Comparison of ENCODE assay signal across 8 cellular contexts in the genomic region with DNA sequence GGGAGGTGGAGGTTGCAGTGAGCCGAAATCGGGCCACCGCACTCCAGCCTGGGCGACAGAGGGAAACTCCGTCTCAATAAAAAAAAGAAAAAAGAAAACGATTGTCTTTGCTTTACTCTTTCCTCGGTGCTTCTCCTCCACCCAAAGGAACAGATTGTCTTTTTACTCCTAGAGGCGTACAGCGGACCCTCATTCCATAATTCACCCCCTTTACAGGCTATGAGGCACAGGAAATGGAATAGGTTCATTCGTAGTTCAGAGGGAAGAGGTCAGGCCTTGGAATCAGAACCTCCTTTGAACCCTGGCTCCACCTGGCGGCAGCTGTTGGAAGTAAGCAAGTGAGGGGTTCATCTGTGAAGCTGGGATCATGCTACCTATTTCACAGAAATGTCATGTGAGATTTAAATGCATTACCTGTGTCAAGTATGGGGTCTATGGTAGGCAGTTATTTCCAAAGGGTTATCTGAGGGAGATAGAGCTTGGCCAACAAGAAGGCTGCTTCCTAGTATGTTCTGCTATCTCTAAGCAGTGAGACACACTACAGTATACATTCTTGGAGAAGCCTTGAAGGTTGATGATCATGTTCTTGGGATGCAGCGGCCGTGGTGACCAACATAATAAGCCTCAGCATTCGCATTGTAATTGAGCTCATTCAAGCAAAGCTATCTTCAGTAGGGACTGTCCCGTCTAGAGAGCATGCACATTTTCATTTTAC. TPM values are rescaled to one million over a fixed set of nuclear protein-coding genes. Genes with fewer than 3 reads are reported as not detected.
DNase-seq lines count a peak whose midpoint lies in the region; ATAC-seq and TF ChIP-seq lines count a peak whose summit lies in the region.

No MANE protein-coding gene starts in this region.

- TF ChIP-seq CTCF in IMR-90 (conservative IDR thresholded peaks at IDR 0.05; ENCODE audit: low read depth, low read length) (peak; percentile 88), OCI-LY3 (IDR thresholded peaks at IDR 0.05; ENCODE audit: low read depth, low read length) (peak; percentile 91)

- H2AK5ac ChIP-seq in IMR-90 (ENCODE audit: low read depth, low read length) = no peak overlapping the region

- H2BK20ac ChIP-seq in IMR-90 (ENCODE audit: low read depth, low read length) = no peak overlapping the region

- H3K27ac Mint-ChIP-seq in naive thymus-derived CD8-positive, alpha-beta T cell = peak overlapping the region; percentile 9 to 93 (median 88)
- H3K27ac Mint-ChIP-seq in stimulated activated memory B cell treated with anti-CD40 and anti-IgM and Interleukin-4, amounts not matched to agents 10 μg/mL and 1 μg/mL and 100 μg/mL, for 72 hours = peak overlapping the region; percentile 0

- CTCF ChIA-PET in IMR-90 (lab: Yijun Ruan, JAX) = interaction anchor here (0.5 to 1.1 kb wide), 8 partner anchors 13 to 538 kb away, joined by 3 to 5 read pairs (median 4); a partner anchor contains a TSS

- H3K4me3 ChIP-seq in IMR-90 (ENCODE audit: insufficient read depth, low read depth, low read length) (no peak overlapping the region), OCI-LY3 (ENCODE audit: low read length) (peak overlapping the region; percentile 76)

- intact Hi-C loops in IMR-90 (cut with micrococcal nuclease) = loop anchor here (1.0 kb wide), 2 partner anchors 179 to 198 kb away; a partner anchor contains a TSS

- H4K8ac ChIP-seq in IMR-90 (ENCODE audit: low read depth in 2 of 2, low read length in 2 of 2) = peak overlapping the region; percentile 46 to 100

- H3K4me3 Mint-ChIP-seq in naive thymus-derived CD8-positive, alpha-beta T cell = peak overlapping the region; percentile 30 to 84 (median 73)
- peak overlapping the region; percentile 55 for H3K4me3 Mint-ChIP-seq in stimulated activated memory B cell treated with anti-CD40 and anti-IgM and Interleukin-4, amounts not matched to agents 10 μg/mL and 1 μg/mL and 100 μg/mL, for 72 hours

- H3K79me2 ChIP-seq in OCI-LY3 (ENCODE audit: low read length) = no peaks in the 10 kb centered on the region

- H3K27ac ChIP-seq in IMR-90 (ENCODE audit: insufficient read depth, low read length) = no peak overlapping the region
- H3K27ac ChIP-seq in OCI-LY3 (ENCODE audit: low read length) = no peak overlapping the region

- POLR2A ChIA-PET in IMR-90 (lab: Charles Lee; ENCODE audit: unreplicated experiment) = no interaction called here
- POLR2A ChIA-PET in naive thymus-derived CD8-positive, alpha-beta T cell (lab: Charles Lee) = interaction anchor here (0.8 to 1.4 kb wide), 7 partner anchors 12 to 85 kb away, joined by 3 to 6 read pairs (median 4); a partner anchor contains a TSS

- DNase-seq in DMS114 treated with DMSO at 0.1 percent for 48 hours (lab: John Stamatoyannopoulos, UW; ENCODE audit: unreplicated experiment) (peak; percentile 46), IMR-90 (peak; percentile 68), erythroblast (lab: John Stamatoyannopoulos, UW) (peak; percentile 80 to 89)
- DNase-seq in activated CD8-positive, alpha-beta memory T cell treated with anti-CD3 and anti-CD28 coated beads, Interleukin-2, amount 50 U/mL, for 48 hours = peak; percentile 98
- peak; percentile 72 to 90 (median 81) for DNase-seq in naive thymus-derived CD8-positive, alpha-beta T cell

- no peak overlapping the region for H2BK5ac ChIP-seq in IMR-90 (ENCODE audit: low read depth, low read length, poor library complexity, severe bottlenecking)

- H3K27me3 ChIP-seq in IMR-90 (ENCODE audit: control insufficient read depth, insufficient read depth, low read length) (no peaks in the 10 kb centered on the region), OCI-LY3 (ENCODE audit: low read depth, low read length) (no peaks in the 10 kb centered on the region)

- H3K9me3 Mint-ChIP-seq in naive thymus-derived CD8-positive, alpha-beta T cell = no peaks in the 10 kb centered on the region
- H3K9me3 Mint-ChIP-seq in stimulated activated memory B cell treated with anti-CD40 and anti-IgM and Interleukin-4, amounts not matched to agents 10 μg/mL and 1 μg/mL and 100 μg/mL, for 72 hours = no peaks in the 10 kb centered on the region

- H4K20me1 ChIP-seq in IMR-90 (ENCODE audit: insufficient read depth, low read length) (no peaks in the 10 kb centered on the region), OCI-LY3 (ENCODE audit: insufficient read depth, low read length) (no peaks in the 10 kb centered on the region)

- WGBS in IMR-90 (ENCODE audit: extremely low coverage in 2 of 2, insufficient read length in 1 of 2), 2 experiments = 0% methylated on average over 1 of the region's 15 CpGs; no CpG with 5 or more reads in 1 of the 2 experiments

- H4K5ac ChIP-seq in IMR-90 (ENCODE audit: low read depth, low read length) = peak overlapping the region; percentile 82

- H3K4me1 ChIP-seq in IMR-90 (ENCODE audit: control insufficient read depth, insufficient read depth, low read length) (no peaks in the 10 kb centered on the region), OCI-LY3 (ENCODE audit: low read length) (peaks cover 15% of the 10 kb centered on the region)

- H2AFZ ChIP-seq in IMR-90 (replicated peaks; ENCODE audit: low read length, poor library complexity) (peak overlapping the region; percentile 75), OCI-LY3 (ENCODE audit: low read depth, low read length) (peak overlapping the region; percentile 96)

- H3K18ac ChIP-seq in IMR-90 (ENCODE audit: low read depth, low read length) = no peak overlapping the region

- H2BK120ac ChIP-seq in IMR-90 (ENCODE audit: low read depth, low read length) = no peak overlapping the region

- H3K4me2 ChIP-seq in IMR-90 (ENCODE audit: low read depth, low read length) = no peak overlapping the region
- peak overlapping the region; percentile 81 for H3K4me2 ChIP-seq in OCI-LY3 (ENCODE audit: low read length)

- H3K56ac ChIP-seq in IMR-90 (ENCODE audit: extremely low read depth, insufficient read depth, low read length) = no peak overlapping the region

- no peak overlapping the region for H3K23ac ChIP-seq in IMR-90 (ENCODE audit: low read depth, low read length)

- BruUV-seq in IMR-90 (replicated peaks; lab: Mats Ljungman, UMichigan) = no TSS peak

- H2BK15ac ChIP-seq in IMR-90 (ENCODE audit: low read depth, low read length) = no peak overlapping the region

- H3K9me1 ChIP-seq in IMR-90 (ENCODE audit: insufficient read depth, low read length) = no peaks in the 10 kb centered on the region; the same call in 1 of the 2 replicates

- H3K79me1 ChIP-seq in IMR-90 (ENCODE audit: low read depth in 1 of 2, low read length in 2 of 2) = peaks cover 4 to 6% of the 10 kb centered on the region in 2 experiments; a peak in 3 of 4 replicates

- H3K9ac ChIP-seq in IMR-90 (ENCODE audit: low read depth, low read length) (no peak overlapping the region), OCI-LY3 (ENCODE audit: low read length) (peak overlapping the region; percentile 54)

- H3K4me1 Mint-ChIP-seq in naive thymus-derived CD8-positive, alpha-beta T cell = peaks cover 4 to 9% (median 6%) of the 10 kb centered on the region in 4 donors
- H3K4me1 Mint-ChIP-seq in stimulated activated memory B cell treated with anti-CD40 and anti-IgM and Interleukin-4, amounts not matched to agents 10 μg/mL and 1 μg/mL and 100 μg/mL, for 72 hours = peaks cover 13% of the 10 kb centered on the region

- peak; percentile 83 for TF ChIP-seq RAD21 in IMR-90 (IDR thresholded peaks at IDR 0.05; ENCODE audit: low read length)

- dilution Hi-C loops in IMR-90 (cut with HindIII; ENCODE audit: low sequenced_read_pairs, unreplicated experiment) = no loop called here

- peaks cover 5% of the 10 kb centered on the region; the same call in 1 of the 2 replicates for H3K9me3 ChIP-seq in IMR-90 (ENCODE audit: control insufficient read depth, insufficient read depth, low read length)
- H3K9me3 ChIP-seq in OCI-LY3 (ENCODE audit: insufficient read depth, low read length) = no peaks in the 10 kb centered on the region

- peak; percentile 99 for ATAC-seq in IMR-90 (ENCODE audit: low read depth)
- peak; percentile 92 to 95 for ATAC-seq in naive thymus-derived CD8-positive, alpha-beta T cell
- peak; percentile 84 for ATAC-seq in stimulated activated memory B cell treated with anti-CD40 and anti-IgM and Interleukin-4, amounts not matched to agents 10 μg/mL and 1 μg/mL and 100 μg/mL, for 72 hours
- no peak for ATAC-seq in GM21423 (IDR thresholded peaks at IDR 0.05; ENCODE audit: unreplicated experiment)

- peak overlapping the region; percentile 44 for H3K4ac ChIP-seq in IMR-90 (ENCODE audit: low read depth, low read length)

- TF ChIP-seq POLR2A in IMR-90 (IDR thresholded peaks at IDR 0.05; ENCODE audit: low read depth, low read length) (no peak), erythroblast (IDR thresholded peaks at IDR 0.05; ENCODE audit: low read length) (no peak)

- no peak overlapping the region for H4K91ac ChIP-seq in IMR-90 (ENCODE audit: insufficient read depth, low read depth, low read length)

- in situ Hi-C loops in IMR-90 (cut with MboI; ENCODE audit: low sequenced_read_pairs) = no loop called here

- H3K36me3 ChIP-seq in IMR-90 (ENCODE audit: control insufficient read depth, insufficient read depth, low read length) = no peaks in the 10 kb centered on the region
- H3K36me3 ChIP-seq in OCI-LY3 (replicated peaks; ENCODE audit: low read depth, low read length) = no peaks in the 10 kb centered on the region

- H2AK9ac ChIP-seq in IMR-90 (replicated peaks; ENCODE audit: low read depth, low read length, poor library complexity) = no peak overlapping the region

- no peaks in the 10 kb centered on the region for H3K36me3 Mint-ChIP-seq in naive thymus-derived CD8-positive, alpha-beta T cell
- H3K36me3 Mint-ChIP-seq in stimulated activated memory B cell treated with anti-CD40 and anti-IgM and Interleukin-4, amounts not matched to agents 10 μg/mL and 1 μg/mL and 100 μg/mL, for 72 hours = no peaks in the 10 kb centered on the region

- no peak overlapping the region for H3K14ac ChIP-seq in IMR-90 (replicated peaks; ENCODE audit: low read depth, low read length)

- no peaks in the 10 kb centered on the region for H3K27me3 Mint-ChIP-seq in naive thymus-derived CD8-positive, alpha-beta T cell
- peaks cover 5% of the 10 kb centered on the region for H3K27me3 Mint-ChIP-seq in stimulated activated memory B cell treated with anti-CD40 and anti-IgM and Interleukin-4, amounts not matched to agents 10 μg/mL and 1 μg/mL and 100 μg/mL, for 72 hours

RNA-seq across cellular contexts. Expression of a gene that starts 18.6 kb away (rescaled TPM):
- 1.9 and 2.7 TPM in 2 replicates for total RNA-seq in IMR-90 (2012; rRNA removed)
- 2.9 and 3.8 TPM in 2 replicates for polyA plus RNA-seq in IMR-90 (2012; rRNA removed)
- polyA plus RNA-seq in IMR-90 (2012; cell fraction: cytosol; rRNA removed) = 2.1 and 3.8 TPM in 2 replicates
- 3.3 and 5.2 TPM in 2 replicates for polyA plus RNA-seq in IMR-90 (2012; cell fraction: nucleus; rRNA removed; ENCODE audit: low replicate concordance)
- total RNA-seq in naive thymus-derived CD8-positive, alpha-beta T cell = 10 to 100 TPM; 10.8 to 13.7 TPM
- polyA plus RNA-seq in naive thymus-derived CD8-positive, alpha-beta T cell = 10 to 100 TPM in 2 of 3 donors, 1 to 10 TPM in 1; 7.7 to 12.5 (median 11.0) TPM

RNA-seq across cellular contexts. Expression of a gene that starts 22.0 kb away (rescaled TPM):
- total RNA-seq in IMR-90 (2012; rRNA removed) = 1.4 and 2.2 TPM in 2 replicates
- 11.8 and 11.9 TPM in 2 replicates for polyA plus RNA-seq in IMR-90 (2012; rRNA removed)
- polyA plus RNA-seq in IMR-90 (2012; cell fraction: cytosol; rRNA removed) = 8.8 and 11.3 TPM in 2 replicates
- polyA plus RNA-seq in IMR-90 (2012; cell fraction: nucleus; rRNA removed; ENCODE audit: low replicate concordance) = 43.3 and 60.6 TPM in 2 replicates
- 10 to 100 TPM; 81.4 to 83.8 TPM for total RNA-seq in naive thymus-derived CD8-positive, alpha-beta T cell
- 10 to 100 TPM; 13.3 to 22.3 (median 15.3) TPM for polyA plus RNA-seq in naive thymus-derived CD8-positive, alpha-beta T cell

RNA-seq across cellular contexts. Expression of a gene that starts 29.4 kb away (rescaled TPM):
- total RNA-seq in IMR-90 (2012; rRNA removed) = 2.0 and 2.8 TPM in 2 replicates
- polyA plus RNA-seq in IMR-90 (2012; rRNA removed) = 20.5 and 22.4 TPM in 2 replicates
- 15.0 and 18.0 TPM in 2 replicates for polyA plus RNA-seq in IMR-90 (2012; cell fraction: cytosol; rRNA removed)
- polyA plus RNA-seq in IMR-90 (2012; cell fraction: nucleus; rRNA removed; ENCODE audit: low replicate concordance) = 64.6 and 100 TPM in 2 replicates
- 100 to 1,000 TPM; 208 to 221 TPM for total RNA-seq in naive thymus-derived CD8-positive, alpha-beta T cell
- polyA plus RNA-seq in naive thymus-derived CD8-positive, alpha-beta T cell = 1 to 10 TPM; 3.2 to 8.0 (median 4.4) TPM

RNA-seq across cellular contexts. Expression of a gene that starts 43.3 kb away (rescaled TPM):
- total RNA-seq in IMR-90 (2012; rRNA removed) = 2.8 and 2.9 TPM in 2 replicates
- 4.0 and 4.2 TPM in 2 replicates for polyA plus RNA-seq in IMR-90 (2012; rRNA removed)
- polyA plus RNA-seq in IMR-90 (2012; cell fraction: cytosol; rRNA removed) = 1.2 and 2.4 TPM in 2 replicates
- polyA plus RNA-seq in IMR-90 (2012; cell fraction: nucleus; rRNA removed; ENCODE audit: low replicate concordance) = 10.3 and 15.8 TPM in 2 replicates
- total RNA-seq in naive thymus-derived CD8-positive, alpha-beta T cell = 10 to 100 TPM; 22.8 to 23.3 TPM
- 1 to 10 TPM; 1.6 to 3.5 (median 3.4) TPM for polyA plus RNA-seq in naive thymus-derived CD8-positive, alpha-beta T cell

RNA-seq across cellular contexts. Expression of a gene that starts 57.3 kb away (rescaled TPM):
- total RNA-seq in IMR-90 (2012; rRNA removed) = 1.7 and 1.8 TPM in 2 replicates
- polyA plus RNA-seq in IMR-90 (2012; rRNA removed) = 3.7 and 5.5 TPM in 2 replicates
- polyA plus RNA-seq in IMR-90 (2012; cell fraction: cytosol; rRNA removed) = 4.8 and 6.0 TPM in 2 replicates
- polyA plus RNA-seq in IMR-90 (2012; cell fraction: nucleus; rRNA removed; ENCODE audit: low replicate concordance) = 15.2 and 17.9 TPM in 2 replicates
- 10 to 100 TPM; 19.9 to 21.2 TPM for total RNA-seq in naive thymus-derived CD8-positive, alpha-beta T cell
- 10 to 100 TPM; 21.2 to 22.0 (median 21.7) TPM for polyA plus RNA-seq in naive thymus-derived CD8-positive, alpha-beta T cell

Comparison
In these comparisons a context has a peak if more than half of its experiments do, and no peak if none do; other contexts are left out.
1. DNase-seq: peak in every context shown above with its lines; median percentile 98 in activated CD8-positive, alpha-beta memory T cell treated with anti-CD3 and anti-CD28 coated beads, Interleukin-2, amount 50 U/mL, for 48 hours; 84 in erythroblast; 81 in naive thymus-derived CD8-positive, alpha-beta T cell; 68 in IMR-90; 46 in DMS114 treated with DMSO at 0.1 percent for 48 hours.
2. RNA of a gene that starts 22.0 kb away (total RNA-seq): 81.4 to 83.8 TPM in naive thymus-derived CD8-positive, alpha-beta T cell; 1.4 to 2.2 TPM in IMR-90; every median in the first group is over 10 times any median in the second.
3. RNA of a gene that starts 29.4 kb away (total RNA-seq): 208 to 221 TPM in naive thymus-derived CD8-positive, alpha-beta T cell; 2.0 to 2.8 TPM in IMR-90; every median in the first group is over 10 times any median in the second.